8 cellular contexts compared by ENCODE assay signal in the genomic region with DNA sequence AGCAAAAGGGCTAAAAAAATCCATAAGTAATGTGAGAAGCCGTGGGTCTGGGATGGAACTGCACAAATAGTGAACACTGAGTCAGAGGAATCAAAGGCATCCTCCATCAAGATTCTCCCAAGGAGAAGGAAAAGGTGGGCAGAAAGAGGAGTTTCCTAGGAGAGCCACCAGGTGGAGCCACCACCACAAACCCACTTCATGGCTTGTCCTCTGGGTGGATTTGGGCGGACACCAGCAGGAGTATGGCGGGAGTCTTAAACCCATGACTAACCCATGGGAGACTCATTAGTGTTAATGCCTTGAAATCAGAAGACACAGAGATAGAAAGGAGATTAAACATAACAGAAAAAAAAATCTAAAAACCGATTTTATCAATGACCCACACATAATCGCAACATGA.
A peak's percentile ranks its signal among the peaks of the same experiment; 100 is the strongest.
DNase-seq lines count a peak whose midpoint lies in the region; ATAC-seq and TF ChIP-seq lines count a peak whose summit lies in the region.

No MANE protein-coding gene starts in this region.

- H3K79me1 ChIP-seq in H9 (ENCODE audit: insufficient read depth, low read depth, low read length, poor library complexity, severe bottlenecking): no peaks in the 10 kb centered on the region

- H3K14ac ChIP-seq in H9 (ENCODE audit: insufficient read depth, low read length): no peak overlapping the region

- H3K36me3 Mint-ChIP-seq in CD4-positive, alpha-beta T cell (ENCODE audit: low read depth): peaks cover 49% of the 10 kb centered on the region
- peaks cover 1 to 8% (median 4%) of the 10 kb centered on the region in 3 experiments; a peak in 3 of 7 replicates for H3K36me3 Mint-ChIP-seq in H9 (ENCODE audit: insufficient read depth in 1 of 3, low read depth in 3 of 3)

- ATAC-seq in CD4-positive, alpha-beta T cell (ENCODE audit: poor library complexity): peak; percentile 31
- no peak for ATAC-seq in GM18861 (IDR thresholded peaks at IDR 0.05; ENCODE audit: unreplicated experiment)
- no peak for ATAC-seq in HG03521 (IDR thresholded peaks at IDR 0.05; ENCODE audit: unreplicated experiment)

- no peaks in the 10 kb centered on the region for H4K20me1 ChIP-seq in H9 (ENCODE audit: control insufficient read depth, insufficient read depth, insufficient read length)

- no peaks in the 10 kb centered on the region for H3K27me3 Mint-ChIP-seq in CD4-positive, alpha-beta T cell
- H3K27me3 Mint-ChIP-seq in H9 (ENCODE audit: low read depth): no peaks in the 10 kb centered on the region

- peak in 8 of 10 experiments; percentile 9 to 49 (median 24) for DNase-seq in CD4-positive, alpha-beta T cell
- DNase-seq in H9 (peak; percentile 59), OCI-M2 (lab: John Stamatoyannopoulos, UW; ENCODE audit: unreplicated experiment) (peak; percentile 5), germinal center (ENCODE audit: low spot score) (peak; percentile 30), putamen (ENCODE audit: low spot score) (peak; percentile 24)
- DNase-seq in activated naive CD4-positive, alpha-beta T cell treated with Interleukin-2 at 50 U/mL for 16 hours: peak; percentile 50

- H4K8ac ChIP-seq in H9 (replicated peaks; ENCODE audit: insufficient read length, low read depth, low read length): no peak overlapping the region

- intact Hi-C loops in CD4-positive, alpha-beta T cell (cut with DNase I, micrococcal nuclease): loop anchor here (1.0 to 10.0 kb wide), 5 partner anchors 145 to 325 kb away; partner anchors contain the start of genes BCLAF3 (in 1 of the 2) and SH3KBP1 (in 1 of the 2)

- no peaks in the 10 kb centered on the region for H3K9me3 ChIP-seq in CD4-positive, alpha-beta T cell (ENCODE audit: control insufficient read depth, low read length)
- peaks cover 43% of the 10 kb centered on the region for H3K9me3 ChIP-seq in H9 (ENCODE audit: control insufficient read depth, low read depth, low read length)

- no peak overlapping the region for H4K5ac ChIP-seq in H9 (ENCODE audit: insufficient read length, low read depth, low read length)

- no peaks in the 10 kb centered on the region for H3K9me3 Mint-ChIP-seq in CD4-positive, alpha-beta T cell
- H3K9me3 Mint-ChIP-seq in H9: peaks cover 69 to 71% of the 10 kb centered on the region in 2 experiments

- no peak overlapping the region for H2BK120ac ChIP-seq in H9 (ENCODE audit: low read depth, low read length, poor library complexity, severe bottlenecking)

- H3K56ac ChIP-seq in H9 (ENCODE audit: insufficient read length, low read depth, low read length): no peak overlapping the region

- H3K9ac ChIP-seq in H9 (ENCODE audit: extremely low read depth, insufficient read length, low read length): no peak overlapping the region

- no peak overlapping the region for H2BK5ac ChIP-seq in H9 (ENCODE audit: insufficient read length, low read length)

- H3K79me2 ChIP-seq in H9 (ENCODE audit: insufficient read depth, low read length): 0 out of 2 replicates have a peak, but pooled peaks cover 2% of the 10 kb centered on the region

- H3K4me1 Mint-ChIP-seq in CD4-positive, alpha-beta T cell (ENCODE audit: low read depth): peaks cover 79% of the 10 kb centered on the region
- H3K4me1 Mint-ChIP-seq in H9: 0 out of 4 replicates have a peak, but pooled peaks cover 0 to 3% of the 10 kb centered on the region in 2 experiments

- H3K27me3 ChIP-seq in CD4-positive, alpha-beta T cell (ENCODE audit: control insufficient read depth, insufficient read depth, low read length): no peaks in the 10 kb centered on the region
- H3K27me3 ChIP-seq in H9 (ENCODE audit: insufficient read depth, low read length): no peaks in the 10 kb centered on the region

- no peak overlapping the region for H3K27ac ChIP-seq in CD4-positive, alpha-beta T cell (ENCODE audit: low read depth, low read length)
- no peak overlapping the region for H3K27ac ChIP-seq in H9 (ENCODE audit: insufficient read length, low read depth, low read length)

- peak overlapping the region; percentile 74 for H3K27ac Mint-ChIP-seq in CD4-positive, alpha-beta T cell
- no peak overlapping the region for H3K27ac Mint-ChIP-seq in H9

- no peak overlapping the region for H2BK12ac ChIP-seq in H9 (ENCODE audit: insufficient read length, low read depth, low read length)

- no peaks in the 10 kb centered on the region for H3K23me2 ChIP-seq in H9 (ENCODE audit: insufficient read length, low read depth, low read length, poor library complexity, severe bottlenecking)

- peak; percentile 53 for TF ChIP-seq CTCF in CD4-positive, alpha-beta T cell (IDR thresholded peaks at IDR 0.05)
- peak; percentile 75 for TF ChIP-seq CTCF in H9 (conservative IDR thresholded peaks at IDR 0.05)

- CTCF ChIA-PET in CD4-positive, alpha-beta T cell (lab: Charles Lee): interaction anchor here (0.9 kb wide), 1 partner anchor 65 kb away, joined by 3 read pairs; no protein-coding TSS in a partner anchor

- H2AK5ac ChIP-seq in H9 (ENCODE audit: insufficient read length, low read length): no peak overlapping the region

- no peak overlapping the region for H3K4ac ChIP-seq in H9 (ENCODE audit: low read depth, low read length)

- no peak overlapping the region for H2BK15ac ChIP-seq in H9 (ENCODE audit: low read depth, low read length)

- H2BK20ac ChIP-seq in H9 (ENCODE audit: low read depth, low read length, poor library complexity, severe bottlenecking): no peak overlapping the region

- no peak overlapping the region for H3K18ac ChIP-seq in H9 (ENCODE audit: insufficient read length, low read depth, low read length)

- peak overlapping the region; percentile 56 for H3K4me3 Mint-ChIP-seq in CD4-positive, alpha-beta T cell
- H3K4me3 Mint-ChIP-seq in H9: no peak overlapping the region

- H3K23ac ChIP-seq in H9 (ENCODE audit: insufficient read length, low read depth, low read length): no peak overlapping the region

- H4K91ac ChIP-seq in H9 (ENCODE audit: insufficient read length, low read depth, low read length): no peak overlapping the region

- WGBS in H9 (ENCODE audit: extremely low coverage, insufficient read length, low lambda C conversion rate): no CpG with 5 or more reads among the region's 5 CpGs

- no peak overlapping the region for H3T11ph ChIP-seq in H9 (ENCODE audit: low read length)

- no peak overlapping the region for H3K4me2 ChIP-seq in H9 (ENCODE audit: insufficient read depth, insufficient read length, low read length)

- POLR2A ChIA-PET in CD4-positive, alpha-beta T cell (lab: Charles Lee): interaction anchor here (0.7 to 1.2 kb wide), 3 partner anchors 8 to 147 kb away, joined by 3 to 4 read pairs (median 3); no protein-coding TSS in a partner anchor

- no peaks in the 10 kb centered on the region for H3K4me1 ChIP-seq in H9 (ENCODE audit: insufficient read depth, low read length)

- H2AFZ ChIP-seq in H9 (ENCODE audit: low read length): no peak overlapping the region

Comparison
In these comparisons a context has a peak if more than half of its experiments do, and no peak if none do; other contexts are left out.
1. DNase-seq: peak in every context shown above with its lines; median percentile 59 in H9; 50 in activated naive CD4-positive, alpha-beta T cell treated with Interleukin-2 at 50 U/mL for 16 hours; 30 in germinal center; 24 in CD4-positive, alpha-beta T cell; 24 in putamen; 5 in OCI-M2.